17 cellular contexts compared by ENCODE assay signal in genomic region chr13:95553271-95553588, GRCh38. TPM values are rescaled to one million over a fixed set of nuclear protein-coding genes. Genes with fewer than 3 reads are reported as not detected.
DNase-seq lines count a peak whose midpoint lies in the region; ATAC-seq and TF ChIP-seq lines count a peak whose summit lies in the region.
"Had no signal": no experiment of that assay in that cellular context is flagged by ENCODE, and none has a peak within 500 bp of the region (broad histone marks: within the 10 kb centered on the region; RNA-seq: fewer than 3 reads in every experiment).

No MANE protein-coding gene starts in this region.

- no peak for TF ChIP-seq CTCF in CD14-positive monocyte (IDR thresholded peaks at IDR 0.05)

- H3K27ac ChIP-seq in HUES6 (ENCODE audit: low read depth, low read length) = no peak overlapping the region
- H3K27ac ChIP-seq: C4-2B, HL-60, prostate gland had no signal

- DNase-seq in CD14-positive monocyte (ENCODE audit: low spot score) (no peak), MV-4-11 (lab: John Stamatoyannopoulos, UW) (no peak)
- DNase-seq in effector memory CD8-positive, alpha-beta T cell = no peak
- DNase-seq in naive thymus-derived CD8-positive, alpha-beta T cell = no peak
- DNase-seq in NK-92 treated with Interleukin-12 subunit alpha and Interleukin-12 subunit beta, amount 100 ng/mL, for 24 hours (lab: John Stamatoyannopoulos, UW) = no peak
- DNase-seq: activated B cell treated with CpG ODN at 0.5 μM for 24 hours; activated T-cell treated with anti-CD3 and anti-CD28 coated beads, Interleukin-2, amount 50 U/mL, for 4 hours; cerebellar nuclear complex; stimulated activated CD4-positive, alpha-beta T cell treated with anti-CD3 and anti-CD28 coated beads, Interleukin-2, amount 100 ng/mL, for 48 hours; stimulated activated naive CD4-positive, alpha-beta T cell had no signal

- H3K4me3 ChIP-seq in HUES6 (ENCODE audit: low read depth, low read length) = peak overlapping the region; percentile 87
- H3K4me3 ChIP-seq: prostate gland had no signal

- H3K27ac Mint-ChIP-seq in CD14-positive monocyte = peak overlapping the region in 1 of 7 donors; percentile 17
- H3K27ac Mint-ChIP-seq in effector memory CD8-positive, alpha-beta T cell = no peak overlapping the region
- H3K27ac Mint-ChIP-seq in naive thymus-derived CD8-positive, alpha-beta T cell = no peak overlapping the region
- H3K27ac Mint-ChIP-seq: activated B cell treated with CpG ODN at 0.5 μM for 24 hours had no signal

- H3K36me3 ChIP-seq in HUES6 (ENCODE audit: control insufficient read depth, insufficient read depth, low read length) = no peaks in the 10 kb centered on the region
- H3K36me3 ChIP-seq: prostate gland had no signal

- H3K4me1 ChIP-seq in HUES6 (ENCODE audit: control insufficient read depth, insufficient read depth, low read length) = peaks cover 6% of the 10 kb centered on the region
- H3K4me1 ChIP-seq: prostate gland had no signal

- H3K9me3 Mint-ChIP-seq in CD14-positive monocyte = peaks cover 0 to 6% (median 1%) of the 10 kb centered on the region in 7 donors
- H3K9me3 Mint-ChIP-seq in effector memory CD8-positive, alpha-beta T cell = no peaks in the 10 kb centered on the region
- H3K9me3 Mint-ChIP-seq in naive thymus-derived CD8-positive, alpha-beta T cell = peaks cover 0 to 2% (median 0%) of the 10 kb centered on the region in 9 donors
- H3K9me3 Mint-ChIP-seq: activated B cell treated with CpG ODN at 0.5 μM for 24 hours; activated T-cell treated with anti-CD3 and anti-CD28 coated beads, Interleukin-2, amount 50 U/mL, for 4 hours had no signal

- H3K9ac ChIP-seq in HUES6 (ENCODE audit: low read length) = peak overlapping the region; percentile 20

- intact Hi-C loops in CD14-positive monocyte (cut with micrococcal nuclease) = no loop called here

- peaks cover 24% of the 10 kb centered on the region for H3K27me3 ChIP-seq in HUES6 (ENCODE audit: control insufficient read depth, insufficient read depth, low read length)

- POLR2A ChIA-PET in naive thymus-derived CD8-positive, alpha-beta T cell (lab: Charles Lee) = no interaction called here

- no peaks in the 10 kb centered on the region for H3K9me3 ChIP-seq in HUES6 (ENCODE audit: control insufficient read depth, insufficient read depth, low read depth, low read length)
- H3K9me3 ChIP-seq: prostate gland had no signal

- peaks cover 22 to 37% (median 31%) of the 10 kb centered on the region in 3 donors for H3K27me3 Mint-ChIP-seq in CD14-positive monocyte (ENCODE audit: low read depth in 3 of 3)
- H3K27me3 Mint-ChIP-seq in effector memory CD8-positive, alpha-beta T cell = peaks cover 65% of the 10 kb centered on the region in 2 donors
- peaks cover 40 to 68% (median 59%) of the 10 kb centered on the region in 5 donors for H3K27me3 Mint-ChIP-seq in naive thymus-derived CD8-positive, alpha-beta T cell

- H3K36me3 Mint-ChIP-seq in CD14-positive monocyte = peaks cover 0 to 3% of the 10 kb centered on the region in 2 donors
- no peaks in the 10 kb centered on the region for H3K36me3 Mint-ChIP-seq in effector memory CD8-positive, alpha-beta T cell (ENCODE audit: insufficient read depth)
- peaks cover 0 to 6% (median 2%) of the 10 kb centered on the region in 3 donors for H3K36me3 Mint-ChIP-seq in naive thymus-derived CD8-positive, alpha-beta T cell

- no peak for ATAC-seq in effector memory CD8-positive, alpha-beta T cell (replicated peaks)
- no peak for ATAC-seq in naive thymus-derived CD8-positive, alpha-beta T cell
- no peak for ATAC-seq in HG02642 (IDR thresholded peaks at IDR 0.05; ENCODE audit: poor library complexity, unreplicated experiment)
- no peak for ATAC-seq in HG02588 (IDR thresholded peaks at IDR 0.05; ENCODE audit: unreplicated experiment)

- H3K4me1 Mint-ChIP-seq in CD14-positive monocyte = peaks cover 29% of the 10 kb centered on the region
- peaks cover 0 to 7% of the 10 kb centered on the region in 2 donors for H3K4me1 Mint-ChIP-seq in effector memory CD8-positive, alpha-beta T cell (ENCODE audit: low read depth in 2 of 2)
- peaks cover 1 to 19% (median 18%) of the 10 kb centered on the region in 4 donors for H3K4me1 Mint-ChIP-seq in naive thymus-derived CD8-positive, alpha-beta T cell

- H3K4me3 Mint-ChIP-seq in CD14-positive monocyte = peak overlapping the region; percentile 78 to 96
- peak overlapping the region; percentile 23 to 50 for H3K4me3 Mint-ChIP-seq in effector memory CD8-positive, alpha-beta T cell
- peak overlapping the region in 9 of 10 donors; percentile 41 to 71 (median 62) for H3K4me3 Mint-ChIP-seq in naive thymus-derived CD8-positive, alpha-beta T cell
- H3K4me3 Mint-ChIP-seq: activated B cell treated with CpG ODN at 0.5 μM for 24 hours; activated T-cell treated with anti-CD3 and anti-CD28 coated beads, Interleukin-2, amount 50 U/mL, for 4 hours had no signal

RNA-seq across cellular contexts. Expression of gene CLDN10, which starts 0.7 kb away (rescaled TPM):
- under 1 TPM in 1 of 2 donors, not detected in 1; 0.35 TPM for polyA plus RNA-seq in CD14-positive monocyte
- not detected for total RNA-seq in naive thymus-derived CD8-positive, alpha-beta T cell
- not detected for polyA plus RNA-seq in naive thymus-derived CD8-positive, alpha-beta T cell
- total RNA-seq: activated B cell treated with CpG ODN at 0.5 μM for 24 hours; activated T-cell treated with anti-CD3 and anti-CD28 coated beads, Interleukin-2, amount 50 U/mL, for 4 hours; NCI-H460 had no signal

Comparison
In these comparisons a context has a peak if more than half of its experiments do, and no peak if none do; other contexts are left out.
1. H3K4me3 Mint-ChIP-seq: peak in every context shown above with its lines; median percentile 87 in CD14-positive monocyte; 62 in naive thymus-derived CD8-positive, alpha-beta T cell; 36 in effector memory CD8-positive, alpha-beta T cell.